1 cellular context compared by ENCODE assay signal in genomic region chrX:55143621-55144020, GRCh38.
TF ChIP-seq lines count a peak whose summit lies in the region.

No MANE protein-coding gene starts in this region.

TF ChIP-seq in IMR-90, 13 proteins besides CTCF, POLR2A, EP300 and RAD21:
- TF ChIP-seq CHD1 (IDR thresholded peaks at IDR 0.05; ENCODE audit: low read depth, low read length), result no peak
- no peak for TF ChIP-seq MXI1 (IDR thresholded peaks at IDR 0.05; ENCODE audit: borderline replicate concordance, low read depth, low read length)
- no peak for TF ChIP-seq BHLHE40 (IDR thresholded peaks at IDR 0.05; ENCODE audit: low read depth, low read length)
